In the genomic region with DNA sequence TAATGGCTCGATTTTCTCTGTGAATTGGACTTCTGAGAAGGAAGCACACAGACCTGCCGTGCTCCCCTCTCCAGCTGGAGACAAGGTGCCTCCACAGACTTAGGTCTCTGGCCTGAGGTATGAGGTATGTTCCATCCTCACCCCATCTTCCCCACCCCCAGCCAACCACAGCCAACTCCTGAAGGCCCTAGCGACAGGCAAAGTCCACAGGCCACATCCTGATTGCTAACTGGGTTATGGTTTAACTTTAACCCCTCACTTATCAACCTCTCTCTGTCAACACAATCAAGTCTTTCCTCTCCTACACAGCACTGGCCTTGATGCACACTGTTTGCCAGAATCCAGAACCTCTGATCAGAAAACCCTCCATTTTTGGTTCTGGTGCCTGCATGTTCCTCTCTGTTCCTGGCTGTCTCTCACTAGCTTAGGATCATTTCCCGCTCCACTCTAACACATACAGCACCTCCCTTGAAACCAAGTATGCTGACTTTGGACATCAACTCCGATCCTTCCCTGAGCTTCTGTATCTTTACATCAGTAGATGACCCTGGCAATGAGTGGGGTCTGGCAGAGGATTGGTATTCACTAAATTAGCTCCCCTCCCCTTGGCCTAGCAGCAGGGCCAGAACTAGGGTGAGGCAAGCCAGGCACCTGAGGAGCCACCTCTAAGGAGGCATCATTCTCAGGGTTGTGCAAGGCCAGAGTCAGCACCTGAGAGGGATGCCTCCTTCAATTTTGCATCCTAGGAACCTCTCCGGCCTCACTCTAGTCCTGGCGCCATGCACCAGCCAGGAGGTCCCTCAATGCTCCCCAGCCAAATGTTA, we compare ENCODE assay signal across 13 cellular contexts. TPM values are rescaled to one million over a fixed set of nuclear protein-coding genes. Genes with fewer than 3 reads are reported as not detected.
A peak's percentile ranks its signal among the peaks of the same experiment; 100 is the strongest.
DNase-seq lines count a peak whose midpoint lies in the region; ATAC-seq lines count a peak whose summit lies in the region.
"Had no signal": no experiment of that assay in that cellular context is flagged by ENCODE, and none has a peak within 500 bp of the region (broad histone marks: within the 10 kb centered on the region; RNA-seq: fewer than 3 reads in every experiment).

No MANE protein-coding gene starts in this region.

- H3K36me3 Mint-ChIP-seq in activated CD4-positive, alpha-beta T cell treated with anti-CD3 and anti-CD28 coated beads, Interleukin-2, amount 10 ng/mL, durations not matched to agents 24 days and 14 days (ENCODE audit: low read depth), result peaks cover 52% of the 10 kb centered on the region

- no peak for DNase-seq in activated CD4-positive, CD25-positive, alpha-beta regulatory T cell (lab: John Stamatoyannopoulos, UW)
- peak; percentile 93 for DNase-seq in activated CD4-positive, alpha-beta T cell treated with anti-CD3 and anti-CD28 coated beads, Interleukin-2, amount 10 ng/mL, durations not matched to agents 24 days and 14 days
- DNase-seq in effector CD4-positive, alpha-beta T cell, result peak; percentile 14
- DNase-seq in stimulated activated naive CD4-positive, alpha-beta T cell treated with Interleukin-2 at 50 U/mL for 16 hours (lab: John Stamatoyannopoulos, UW), result peak; percentile 50
- no peak for DNase-seq in NCI-H2029 (lab: John Stamatoyannopoulos, UW)
- DNase-seq in medulla oblongata (ENCODE audit: extremely low spot score), result no peak
- DNase-seq: foreskin melanocyte, GM23248, NCI-H524, SW 1271 had no signal

- H3K9me3 Mint-ChIP-seq in activated CD4-positive, alpha-beta T cell treated with anti-CD3 and anti-CD28 coated beads, Interleukin-2, amount 10 ng/mL, durations not matched to agents 24 days and 14 days, result peaks cover 8% of the 10 kb centered on the region

- H3K4me1 Mint-ChIP-seq in activated CD4-positive, alpha-beta T cell treated with anti-CD3 and anti-CD28 coated beads, Interleukin-2, amount 10 ng/mL, durations not matched to agents 24 days and 14 days, result peaks cover 39% of the 10 kb centered on the region

- no peak overlapping the region for H3K4me3 Mint-ChIP-seq in activated CD4-positive, alpha-beta T cell treated with anti-CD3 and anti-CD28 coated beads, Interleukin-2, amount 10 ng/mL, durations not matched to agents 24 days and 14 days

- no peaks in the 10 kb centered on the region for H3K27me3 Mint-ChIP-seq in activated CD4-positive, alpha-beta T cell treated with anti-CD3 and anti-CD28 coated beads, Interleukin-2, amount 10 ng/mL, durations not matched to agents 24 days and 14 days

- ATAC-seq in activated CD4-positive, CD25-positive, alpha-beta regulatory T cell treated with anti-CD3 and anti-CD28 coated beads, Interleukin-2, amount 50 U/mL, for 24 hours, result peak; percentile 9 to 17
- ATAC-seq in GM19023 (IDR thresholded peaks at IDR 0.05; ENCODE audit: unreplicated experiment), result no peak

- no peak overlapping the region for H3K27ac Mint-ChIP-seq in activated CD4-positive, alpha-beta T cell treated with anti-CD3 and anti-CD28 coated beads, Interleukin-2, amount 10 ng/mL, durations not matched to agents 24 days and 14 days

- intact Hi-C loops in activated CD4-positive, alpha-beta T cell treated with anti-CD3 and anti-CD28 coated beads, Interleukin-2, amount 10 ng/mL, durations not matched to agents 24 days and 14 days (cut with micrococcal nuclease), result loop anchor here (1.0 to 5.0 kb wide), 3 partner anchors 21 to 234 kb away; a partner anchor contains a TSS

RNA-seq across cellular contexts. Expression of a gene that starts 22.0 kb away (rescaled TPM):
- 303 and 318 TPM in 2 replicates for total RNA-seq in activated CD4-positive, alpha-beta T cell treated with anti-CD3 and anti-CD28 coated beads, Interleukin-2, amount 10 ng/mL, durations not matched to agents 24 days and 14 days
- total RNA-seq: A172, GM23248 had no signal

RNA-seq across cellular contexts. Expression of a gene that starts 26.4 kb away (rescaled TPM):
- 0.02 and 0.05 TPM in 2 replicates for total RNA-seq in activated CD4-positive, alpha-beta T cell treated with anti-CD3 and anti-CD28 coated beads, Interleukin-2, amount 10 ng/mL, durations not matched to agents 24 days and 14 days
- total RNA-seq: A172, GM23248 had no signal

RNA-seq across cellular contexts. Expression of a gene that starts 49.4 kb away (rescaled TPM):
- 64.6 and 65.4 TPM in 2 replicates for total RNA-seq in activated CD4-positive, alpha-beta T cell treated with anti-CD3 and anti-CD28 coated beads, Interleukin-2, amount 10 ng/mL, durations not matched to agents 24 days and 14 days

RNA-seq across cellular contexts. Expression of a gene that starts 50.2 kb away (rescaled TPM):
- total RNA-seq in activated CD4-positive, alpha-beta T cell treated with anti-CD3 and anti-CD28 coated beads, Interleukin-2, amount 10 ng/mL, durations not matched to agents 24 days and 14 days, result 0.07 and 0.36 TPM in 2 replicates
- total RNA-seq: GM23248 had no signal

Comparison
In these comparisons a context has a peak if more than half of its experiments do, and no peak if none do; other contexts are left out.
1. DNase-seq: peak in activated CD4-positive, alpha-beta T cell treated with anti-CD3 and anti-CD28 coated beads, Interleukin-2, amount 10 ng/mL, durations not matched to agents 24 days and 14 days (single experiment), effector CD4-positive, alpha-beta T cell (single experiment) and stimulated activated naive CD4-positive, alpha-beta T cell treated with Interleukin-2 at 50 U/mL for 16 hours (single experiment); none in activated CD4-positive, CD25-positive, alpha-beta regulatory T cell (0 of 4), NCI-H2029 (single experiment) and medulla oblongata (single experiment).